In genomic region chr1:213374369-213374768, GRCh38 we compare ENCODE assay signal across 1 cellular context.
TF ChIP-seq lines count a peak whose summit lies in the region.

No MANE protein-coding gene starts in this region.

TF ChIP-seq in GM23338, 12 proteins besides CTCF, POLR2A, EP300 and RAD21 (continued from another document):
- peak; percentile 22; the same call in 1 of the 2 replicates for TF ChIP-seq ZNF462 (CRISPR knock-in tag; IDR thresholded peaks at IDR 0.05)
